1 cellular context compared by ENCODE assay signal in the genomic region with DNA sequence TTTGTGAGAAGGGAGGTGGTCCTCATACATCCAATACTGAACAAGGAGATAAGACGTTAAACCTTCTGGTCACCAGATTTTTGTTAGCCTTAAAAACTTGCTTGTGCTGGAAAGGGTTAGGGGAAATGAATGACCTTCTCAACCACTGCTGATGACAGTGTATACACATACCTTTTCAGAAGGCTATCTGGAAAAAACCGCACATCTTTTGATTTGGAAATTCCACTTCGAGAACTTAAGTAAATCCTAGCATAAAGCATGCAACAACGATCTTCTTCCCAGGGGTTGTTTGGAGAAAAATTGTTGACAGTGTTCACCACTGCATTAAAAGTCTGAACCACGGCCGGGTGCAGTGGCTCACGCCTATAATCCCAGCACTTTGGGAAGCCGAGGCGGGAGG.
TF ChIP-seq lines count a peak whose summit lies in the region.

No MANE protein-coding gene starts in this region.

TF ChIP-seq in IMR-90, 13 proteins besides CTCF, POLR2A, EP300 and RAD21:
- TF ChIP-seq FOS (IDR thresholded peaks at IDR 0.05; ENCODE audit: low read depth, low read length) (no peak), CEBPB (IDR thresholded peaks at IDR 0.05; ENCODE audit: low read depth, low read length) (no peak), CHD1 (IDR thresholded peaks at IDR 0.05; ENCODE audit: low read depth, low read length) (no peak), MAZ (IDR thresholded peaks at IDR 0.05; ENCODE audit: borderline replicate concordance, low read depth, low read length) (no peak), SMC3 (IDR thresholded peaks at IDR 0.05; ENCODE audit: low read depth, low read length) (no peak), NFE2L2 (IDR thresholded peaks at IDR 0.05; ENCODE audit: low read depth, low read length) (no peak), ELK1 (IDR thresholded peaks at IDR 0.05; ENCODE audit: borderline replicate concordance, low read depth, low read length) (no peak)
